1 cellular context compared by ENCODE assay signal in the genomic region with DNA sequence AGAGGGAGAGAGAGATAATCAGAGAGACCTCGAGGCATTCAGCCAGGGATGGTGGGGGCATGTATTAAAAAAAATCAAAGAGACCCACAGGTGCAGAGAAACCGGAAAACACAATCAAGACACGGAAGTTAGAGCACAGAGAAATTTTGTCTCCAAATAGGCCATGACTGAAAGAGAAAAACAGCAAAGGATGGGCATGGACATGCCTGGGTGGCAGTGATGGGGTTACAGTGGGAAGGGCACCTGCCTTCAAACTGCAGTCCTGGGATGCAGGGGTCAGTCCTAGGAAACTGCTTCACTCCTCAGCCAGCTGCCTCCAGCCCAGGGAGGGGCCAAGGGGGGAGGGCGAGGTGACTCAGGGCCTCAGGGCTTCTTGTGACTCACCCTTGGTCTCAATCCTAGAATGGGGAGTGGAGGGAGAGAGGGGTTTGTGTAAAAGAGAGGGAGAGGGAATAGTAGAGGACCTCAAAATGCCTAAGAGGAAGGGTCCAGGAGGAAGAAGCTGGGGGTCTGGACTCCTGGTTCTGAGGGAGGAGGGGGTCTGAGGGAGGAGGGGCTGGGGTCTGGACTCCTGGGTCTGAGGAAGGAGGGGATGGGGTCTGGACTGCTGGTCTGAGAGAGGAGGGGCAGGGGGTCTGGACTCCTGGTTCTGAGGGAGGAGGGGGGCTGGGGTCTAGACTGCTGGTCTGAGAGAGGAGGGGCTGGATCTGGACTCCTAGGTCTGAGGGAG.
TF ChIP-seq lines count a peak whose summit lies in the region.

No MANE protein-coding gene starts in this region.

TF ChIP-seq in HEK293, 187 proteins besides CTCF, POLR2A, EP300 and RAD21 (continued from another document and continues in another):
- TF ChIP-seq AEBP2 (tag by site-specific recombination; IDR thresholded peaks at IDR 0.05; ENCODE audit: borderline replicate concordance) = no peak
- TF ChIP-seq KLF9 (tag by site-specific recombination; IDR thresholded peaks at IDR 0.05; ENCODE audit: low read depth) = peak; percentile 6; the same call in 1 of the 2 replicates
- no peak for TF ChIP-seq ZBTB8A (tag by site-specific recombination; IDR thresholded peaks at IDR 0.05)
- no peak for TF ChIP-seq ZNF311 (tag by site-specific recombination; IDR thresholded peaks at IDR 0.05; ENCODE audit: borderline replicate concordance)
- TF ChIP-seq ZNF426 (tag by site-specific recombination; IDR thresholded peaks at IDR 0.05) = no peak
- TF ChIP-seq ZBTB49 (tag by site-specific recombination; IDR thresholded peaks at IDR 0.05; ENCODE audit: low read depth) = no peak
- TF ChIP-seq ZNF239 (tag by site-specific recombination; IDR thresholded peaks at IDR 0.05) = no peak
- no peak for TF ChIP-seq ZNF830 (tag by site-specific recombination; IDR thresholded peaks at IDR 0.05; ENCODE audit: low read depth)
- TF ChIP-seq ZNF501 (tag by site-specific recombination; IDR thresholded peaks at IDR 0.05) = no peak
- TF ChIP-seq, protein P1, sequence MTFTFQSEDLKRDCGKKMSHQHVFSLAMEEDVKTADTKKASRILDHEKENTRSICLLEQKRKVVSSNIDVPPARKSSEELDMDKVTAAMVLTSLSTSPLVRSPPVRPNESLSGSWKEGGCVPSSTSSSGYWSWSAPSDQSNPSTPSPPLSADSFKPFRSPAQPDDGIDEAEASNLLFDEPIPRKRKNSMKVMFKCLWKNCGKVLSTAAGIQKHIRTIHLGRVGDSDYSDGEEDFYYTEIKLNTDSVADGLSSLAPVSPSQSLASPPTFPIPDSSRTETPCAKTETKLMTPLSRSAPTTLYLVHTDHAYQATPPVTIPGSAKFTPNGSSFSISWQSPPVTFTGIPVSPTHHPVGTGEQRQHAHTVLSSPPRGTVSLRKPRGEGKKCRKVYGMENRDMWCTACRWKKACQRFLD (tag by site-specific recombination; IDR thresholded peaks at IDR 0.05) = no peak
- TF ChIP-seq ZNF76 (tag by site-specific recombination; IDR thresholded peaks at IDR 0.05; ENCODE audit: borderline replicate concordance, low read depth) = no peak; the same call in 1 of the 2 replicates
- TF ChIP-seq MYNN (tag by site-specific recombination; IDR thresholded peaks at IDR 0.05; ENCODE audit: borderline replicate concordance) = no peak
- TF ChIP-seq, protein P2, sequence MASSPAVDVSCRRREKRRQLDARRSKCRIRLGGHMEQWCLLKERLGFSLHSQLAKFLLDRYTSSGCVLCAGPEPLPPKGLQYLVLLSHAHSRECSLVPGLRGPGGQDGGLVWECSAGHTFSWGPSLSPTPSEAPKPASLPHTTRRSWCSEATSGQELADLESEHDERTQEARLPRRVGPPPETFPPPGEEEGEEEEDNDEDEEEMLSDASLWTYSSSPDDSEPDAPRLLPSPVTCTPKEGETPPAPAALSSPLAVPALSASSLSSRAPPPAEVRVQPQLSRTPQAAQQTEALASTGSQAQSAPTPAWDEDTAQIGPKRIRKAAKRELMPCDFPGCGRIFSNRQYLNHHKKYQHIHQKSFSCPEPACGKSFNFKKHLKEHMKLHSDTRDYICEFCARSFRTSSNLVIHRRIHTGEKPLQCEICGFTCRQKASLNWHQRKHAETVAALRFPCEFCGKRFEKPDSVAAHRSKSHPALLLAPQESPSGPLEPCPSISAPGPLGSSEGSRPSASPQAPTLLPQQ (tag by site-specific recombination; IDR thresholded peaks at IDR 0.05) = no peak
- no peak; the same call in 1 of the 2 replicates for TF ChIP-seq ZBTB10 (tag by site-specific recombination; IDR thresholded peaks at IDR 0.05)
- TF ChIP-seq ZNF423 (tag by site-specific recombination; IDR thresholded peaks at IDR 0.05) = no peak
- peak; percentile 33 for TF ChIP-seq GLIS1 (tag by site-specific recombination; IDR thresholded peaks at IDR 0.05)
- no peak for TF ChIP-seq ZNF19 (tag by site-specific recombination; IDR thresholded peaks at IDR 0.05; ENCODE audit: low read depth)
- TF ChIP-seq ZNF707 (tag by site-specific recombination; IDR thresholded peaks at IDR 0.05) = no peak
- TF ChIP-seq ZNF670 (tag by site-specific recombination; IDR thresholded peaks at IDR 0.05; ENCODE audit: low read depth) = no peak
- no peak for TF ChIP-seq ZSCAN18 (tag by site-specific recombination; IDR thresholded peaks at IDR 0.05)
- TF ChIP-seq, protein P3, sequence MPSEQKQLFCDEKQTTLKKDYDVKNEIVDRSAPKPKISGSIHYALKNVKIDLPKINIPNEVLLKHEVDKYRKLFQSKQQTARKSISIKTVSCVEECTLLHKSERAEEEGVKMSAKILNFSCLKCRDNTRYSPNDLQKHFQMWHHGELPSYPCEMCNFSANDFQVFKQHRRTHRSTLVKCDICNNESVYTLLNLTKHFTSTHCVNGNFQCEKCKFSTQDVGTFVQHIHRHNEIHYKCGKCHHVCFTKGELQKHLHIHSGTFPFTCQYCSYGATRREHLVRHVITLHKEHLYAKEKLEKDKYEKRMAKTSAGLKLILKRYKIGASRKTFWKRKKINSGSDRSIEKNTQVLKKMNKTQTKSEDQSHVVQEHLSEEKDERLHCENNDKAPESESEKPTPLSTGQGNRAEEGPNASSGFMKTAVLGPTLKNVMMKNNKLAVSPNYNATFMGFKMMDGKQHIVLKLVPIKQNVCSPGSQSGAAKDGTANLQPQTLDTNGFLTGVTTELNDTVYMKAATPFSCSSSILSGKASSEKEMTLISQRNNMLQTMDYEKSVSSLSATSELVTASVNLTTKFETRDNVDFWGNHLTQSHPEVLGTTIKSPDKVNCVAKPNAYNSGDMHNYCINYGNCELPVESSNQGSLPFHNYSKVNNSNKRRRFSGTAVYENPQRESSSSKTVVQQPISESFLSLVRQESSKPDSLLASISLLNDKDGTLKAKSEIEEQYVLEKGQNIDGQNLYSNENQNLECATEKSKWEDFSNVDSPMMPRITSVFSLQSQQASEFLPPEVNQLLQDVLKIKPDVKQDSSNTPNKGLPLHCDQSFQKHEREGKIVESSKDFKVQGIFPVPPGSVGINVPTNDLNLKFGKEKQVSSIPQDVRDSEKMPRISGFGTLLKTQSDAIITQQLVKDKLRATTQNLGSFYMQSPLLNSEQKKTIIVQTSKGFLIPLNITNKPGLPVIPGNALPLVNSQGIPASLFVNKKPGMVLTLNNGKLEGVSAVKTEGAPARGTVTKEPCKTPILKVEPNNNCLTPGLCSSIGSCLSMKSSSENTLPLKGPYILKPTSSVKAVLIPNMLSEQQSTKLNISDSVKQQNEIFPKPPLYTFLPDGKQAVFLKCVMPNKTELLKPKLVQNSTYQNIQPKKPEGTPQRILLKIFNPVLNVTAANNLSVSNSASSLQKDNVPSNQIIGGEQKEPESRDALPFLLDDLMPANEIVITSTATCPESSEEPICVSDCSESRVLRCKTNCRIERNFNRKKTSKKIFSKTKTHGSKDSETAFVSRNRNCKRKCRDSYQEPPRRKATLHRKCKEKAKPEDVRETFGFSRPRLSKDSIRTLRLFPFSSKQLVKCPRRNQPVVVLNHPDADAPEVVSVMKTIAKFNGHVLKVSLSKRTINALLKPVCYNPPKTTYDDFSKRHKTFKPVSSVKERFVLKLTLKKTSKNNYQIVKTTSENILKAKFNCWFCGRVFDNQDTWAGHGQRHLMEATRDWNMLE (tag by site-specific recombination; conservative IDR thresholded peaks at IDR 0.05; ENCODE audit: low read depth) = no peak
- no peak for TF ChIP-seq ZNF555 (tag by site-specific recombination; conservative IDR thresholded peaks at IDR 0.05)
- TF ChIP-seq ZNF776 (tag by site-specific recombination; IDR thresholded peaks at IDR 0.05; ENCODE audit: borderline replicate concordance) = no peak
- no peak for TF ChIP-seq ZNF510 (tag by site-specific recombination; IDR thresholded peaks at IDR 0.05; ENCODE audit: insufficient replicate concordance)
- no peak; the same call in 1 of the 2 replicates for TF ChIP-seq BCL11A (tag by site-specific recombination; IDR thresholded peaks at IDR 0.05; ENCODE audit: low read depth)
- no peak for TF ChIP-seq KLF10 (tag by site-specific recombination; IDR thresholded peaks at IDR 0.05)
- no peak for TF ChIP-seq ZNF610 (tag by site-specific recombination; IDR thresholded peaks at IDR 0.05; ENCODE audit: borderline replicate concordance)
- TF ChIP-seq ZNF580 (tag by site-specific recombination; IDR thresholded peaks at IDR 0.05) = no peak
- TF ChIP-seq ZNF701 (tag by site-specific recombination; IDR thresholded peaks at IDR 0.05) = no peak
- no peak for TF ChIP-seq ZNF645 (tag by site-specific recombination; IDR thresholded peaks at IDR 0.05)
- TF ChIP-seq ZNF366 (tag by site-specific recombination; conservative IDR thresholded peaks at IDR 0.05) = peak; percentile 82
- no peak for TF ChIP-seq ZNF558 (tag by site-specific recombination; IDR thresholded peaks at IDR 0.05)
- no peak for TF ChIP-seq ZNF843 (tag by site-specific recombination; IDR thresholded peaks at IDR 0.05)
- peak; percentile 57; the same call in 1 of the 2 replicates for TF ChIP-seq ZNF335 (tag by site-specific recombination; conservative IDR thresholded peaks at IDR 0.05)
- TF ChIP-seq ZNF530 (tag by site-specific recombination; IDR thresholded peaks at IDR 0.05; ENCODE audit: low read depth) = no peak
- TF ChIP-seq ZNF302 (tag by site-specific recombination; IDR thresholded peaks at IDR 0.05; ENCODE audit: low read depth) = no peak
- no peak for TF ChIP-seq YY2 (tag by site-specific recombination; IDR thresholded peaks at IDR 0.05)
- TF ChIP-seq ZFP37 (tag by site-specific recombination; IDR thresholded peaks at IDR 0.05) = 0 out of 2 replicates have a peak, but pooled peaks have one; percentile 39
- TF ChIP-seq OSR2 (tag by site-specific recombination; IDR thresholded peaks at IDR 0.05) = no peak
